Comparison of ENCODE assay signal across 12 cellular contexts in the genomic region with DNA sequence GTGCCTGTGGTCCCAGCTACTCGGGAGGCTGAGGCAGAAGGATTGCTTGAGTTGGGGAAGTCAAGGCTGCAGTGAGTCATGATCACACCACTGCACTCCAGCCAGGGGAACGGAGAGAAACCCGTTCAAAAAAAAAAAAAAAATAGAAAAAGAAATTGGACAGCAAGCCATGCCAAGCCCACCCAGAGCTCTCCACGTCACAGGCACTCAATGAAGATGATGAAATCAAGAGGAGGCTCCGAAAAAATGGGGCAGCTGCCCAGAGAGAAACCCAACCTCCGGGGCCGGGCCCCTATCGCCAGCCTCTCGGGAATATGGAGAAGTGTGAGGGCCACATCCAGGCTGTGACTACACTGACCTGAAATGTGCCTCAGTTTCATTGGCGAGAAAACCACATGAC. TPM values are rescaled to one million over a fixed set of nuclear protein-coding genes. Genes with fewer than 3 reads are reported as not detected.
DNase-seq lines count a peak whose midpoint lies in the region; ATAC-seq lines count a peak whose summit lies in the region.
"Had no signal": no experiment of that assay in that cellular context is flagged by ENCODE, and none has a peak within 500 bp of the region (broad histone marks: within the 10 kb centered on the region; RNA-seq: fewer than 3 reads in every experiment).

No MANE protein-coding gene starts in this region.

- peaks cover 3 to 14% of the 10 kb centered on the region in 2 donors for H3K36me3 ChIP-seq in mucosa of rectum (ENCODE audit: control insufficient read depth in 2 of 2, insufficient read depth in 2 of 2, low read length in 2 of 2)

- intact Hi-C loops in dendritic cell treated with granulocyte-macrophage colony-stimulating factor and Interleukin-4, amounts not matched to agents 40 ng/mL and 50 ng/mL, for 4 days (cut with micrococcal nuclease), result no loop called here

- H3K27ac ChIP-seq in mucosa of rectum (ENCODE audit: low read depth in 2 of 2, low read length in 2 of 2), result peak overlapping the region; percentile 5 to 16

- H3K27me3 ChIP-seq in mucosa of rectum (ENCODE audit: control insufficient read depth in 2 of 2, insufficient read depth in 2 of 2, low read length in 2 of 2), result no peaks in the 10 kb centered on the region
- H3K27me3 ChIP-seq: BE2C had no signal

- no peak for ATAC-seq in activated naive CD4-positive, alpha-beta T cell treated with anti-CD3 and anti-CD28 coated beads, Interleukin-2, amount 50 U/mL, for 72 hours
- ATAC-seq in GM18511 (IDR thresholded peaks at IDR 0.05; ENCODE audit: unreplicated experiment) (no peak), GM19035 (IDR thresholded peaks at IDR 0.05; ENCODE audit: unreplicated experiment) (no peak)

- H3K36me3 Mint-ChIP-seq in activated naive CD4-positive, alpha-beta T cell treated with anti-CD3 and anti-CD28 coated beads, Interleukin-2, amount 50 U/mL, for 72 hours, result peaks cover 0 to 12% of the 10 kb centered on the region in 2 donors
- no peaks in the 10 kb centered on the region for H3K36me3 Mint-ChIP-seq in dendritic cell treated with granulocyte-macrophage colony-stimulating factor and Interleukin-4, amounts not matched to agents 40 ng/mL and 50 ng/mL, for 4 days (ENCODE audit: low read depth)

- no peaks in the 10 kb centered on the region for H3K9me3 ChIP-seq in mucosa of rectum (ENCODE audit: control insufficient read depth in 2 of 2, low read length in 2 of 2)
- H3K9me3 ChIP-seq: BE2C had no signal

- no peak overlapping the region for H3K4me3 ChIP-seq in mucosa of rectum (ENCODE audit: low read length in 2 of 2)

- H3K9me3 Mint-ChIP-seq in activated naive CD4-positive, alpha-beta T cell treated with anti-CD3 and anti-CD28 coated beads, Interleukin-2, amount 50 U/mL, for 72 hours, result no peaks in the 10 kb centered on the region
- H3K9me3 Mint-ChIP-seq in dendritic cell treated with granulocyte-macrophage colony-stimulating factor and Interleukin-4, amounts not matched to agents 40 ng/mL and 50 ng/mL, for 4 days, result no peaks in the 10 kb centered on the region
- H3K9me3 Mint-ChIP-seq: memory B cell had no signal

- H3K4me3 Mint-ChIP-seq in dendritic cell treated with granulocyte-macrophage colony-stimulating factor and Interleukin-4, amounts not matched to agents 40 ng/mL and 50 ng/mL, for 4 days, result no peak overlapping the region
- H3K4me3 Mint-ChIP-seq: memory B cell had no signal

- H3K4me1 ChIP-seq in mucosa of rectum (ENCODE audit: control insufficient read depth in 2 of 2, insufficient read depth in 2 of 2, low read length in 2 of 2), result peaks cover 19 to 22% of the 10 kb centered on the region in 2 donors

- peak overlapping the region; percentile 77 to 89 for H3K27ac Mint-ChIP-seq in activated naive CD4-positive, alpha-beta T cell treated with anti-CD3 and anti-CD28 coated beads, Interleukin-2, amount 50 U/mL, for 72 hours
- peak overlapping the region; percentile 94 for H3K27ac Mint-ChIP-seq in dendritic cell treated with granulocyte-macrophage colony-stimulating factor and Interleukin-4, amounts not matched to agents 40 ng/mL and 50 ng/mL, for 4 days

- H3K27me3 Mint-ChIP-seq in dendritic cell treated with granulocyte-macrophage colony-stimulating factor and Interleukin-4, amounts not matched to agents 40 ng/mL and 50 ng/mL, for 4 days, result peaks cover 13% of the 10 kb centered on the region
- H3K27me3 Mint-ChIP-seq: memory B cell had no signal

- no peak overlapping the region for H3K9ac ChIP-seq in mucosa of rectum (ENCODE audit: low read depth in 1 of 2, low read length in 2 of 2)

- DNase-seq in activated naive CD4-positive, alpha-beta T cell treated with anti-CD3 and anti-CD28 coated beads, Interleukin-2, amount 50 U/mL, for 72 hours (ENCODE audit: low spot score in 2 of 2), result no peak
- DNase-seq in activated naive CD4-positive, alpha-beta T cell (lab: John Stamatoyannopoulos, UW), result no peak
- DNase-seq in ureter (ENCODE audit: low spot score), result peak; percentile 71
- no peak for DNase-seq in stimulated activated CD4-positive, alpha-beta T cell treated with anti-CD3 and anti-CD28 coated beads, Interleukin-2, amount 100 ng/mL, for 24 hours
- DNase-seq: BE2C, NCI-H1048, NCI-H82 had no signal

- peaks cover 53% of the 10 kb centered on the region for H3K4me1 Mint-ChIP-seq in dendritic cell treated with granulocyte-macrophage colony-stimulating factor and Interleukin-4, amounts not matched to agents 40 ng/mL and 50 ng/mL, for 4 days (ENCODE audit: low read depth)

RNA-seq across cellular contexts. Expression of a gene that starts 40.0 kb away (rescaled TPM):
- total RNA-seq in activated naive CD4-positive, alpha-beta T cell treated with anti-CD3 and anti-CD28 coated beads, Interleukin-2, amount 50 U/mL, for 72 hours, result 10 to 100 TPM; 43.0 to 98.3 TPM
- 51.6 TPM for total RNA-seq in ureter
